Comparison of ENCODE assay signal across 8 cellular contexts in the genomic region with DNA sequence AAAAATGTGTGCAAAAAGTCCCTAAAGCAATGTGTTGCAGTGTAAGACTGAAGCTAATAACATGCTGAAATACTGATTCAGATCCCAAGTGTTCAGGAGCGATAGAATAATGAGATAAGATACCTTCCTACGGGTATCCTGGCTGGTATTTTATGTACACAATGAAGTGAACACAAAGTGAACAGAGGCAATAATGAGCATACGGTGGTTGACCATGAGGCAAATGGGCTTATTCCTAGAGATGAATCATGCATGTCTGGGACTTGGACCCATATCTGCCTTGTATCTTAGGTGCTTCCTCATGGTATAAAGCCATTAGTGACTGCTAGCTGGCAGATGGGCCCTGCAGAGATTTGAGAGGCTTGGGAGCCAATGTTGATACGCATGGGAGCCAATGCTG. TPM values are rescaled to one million over a fixed set of nuclear protein-coding genes. Genes with fewer than 3 reads are reported as not detected.
"Had no signal": no experiment of that assay in that cellular context is flagged by ENCODE, and none has a peak within 500 bp of the region (broad histone marks: within the 10 kb centered on the region; RNA-seq: fewer than 3 reads in every experiment).

No MANE protein-coding gene starts in this region.

- H3K4me3 Mint-ChIP-seq: HFFc6 had no signal

- H3K9ac ChIP-seq: GM23248 had no signal

- H3K27ac ChIP-seq: GM23248, HL-60 had no signal

- H3K4me3 ChIP-seq: GM23248, HAP-1, K562 had no signal

- H3K36me3 ChIP-seq: HAP-1 had no signal

- H3K4me1 ChIP-seq: HAP-1 had no signal

- H3K9me3 ChIP-seq: HAP-1 had no signal

- FAIRE-seq: K562 had no signal

- H3K9me3 Mint-ChIP-seq: HFFc6 had no signal

- DNase-seq: GM23248, GOT3, H7, HFFc6, IMR-90 had no signal

RNA-seq across cellular contexts. Expression of gene PTPRG, which starts 21.5 kb away (rescaled TPM):
- polyA plus RNA-seq: K562 had no signal
